In genomic region chr2:76204048-76204447, GRCh38 we compare ENCODE assay signal across 23 cellular contexts.
"Had no signal": no experiment of that assay in that cellular context is flagged by ENCODE, and none has a peak within 500 bp of the region (broad histone marks: within the 10 kb centered on the region; RNA-seq: fewer than 3 reads in every experiment).

No MANE protein-coding gene starts in this region.

- FAIRE-seq: HepG2, RCC 7860 had no signal

- H3K27me3 ChIP-seq: MG63, SJSA1 had no signal

- H3K9me3 ChIP-seq: MG63, SJSA1 had no signal

- H3K36me3 ChIP-seq: MG63, SJSA1 had no signal

- H3K4me1 ChIP-seq: SJSA1 had no signal

- H3K27ac ChIP-seq: SJSA1, SK-N-MC had no signal

- DNase-seq: IMR-90, Karpas-422, KG1, MG63, NCI-H1092, NCI-H1105 treated with DMSO at 0.1 percent for 48 hours, NCI-H1417 treated with DMSO at 0.1 percent for 48 hours, NCI-H146, NCI-H1694 treated with DMSO at 0.1 percent for 48 hours, NCI-H1930, NCI-H2081, NCI-H2107, NCI-H2227 treated with DMSO at 0.1 percent for 48 hours, NCI-H524, NCI-H526 treated with DMSO at 0.1 percent for 48 hours, NCI-H748 treated with DMSO at 0.1 percent for 48 hours, Right ventricle myocardium superior, RPMI8226, SIG-M5 had no signal

- H3K4me3 ChIP-seq: MG63, SJSA1, SK-N-MC had no signal
